Comparison of ENCODE assay signal across 26 cellular contexts in genomic region chr10:123554656-123555055, GRCh38.
"Had no signal": no experiment of that assay in that cellular context is flagged by ENCODE, and none has a peak within 500 bp of the region (broad histone marks: within the 10 kb centered on the region; RNA-seq: fewer than 3 reads in every experiment).

No MANE protein-coding gene starts in this region.

- H3K9me3 ChIP-seq: adrenal gland had no signal

- H3K4me3 ChIP-seq: adrenal gland, SK-N-MC had no signal

- H3K27ac ChIP-seq: adrenal gland, SK-N-MC had no signal

- H3K36me3 ChIP-seq: adrenal gland had no signal

- ATAC-seq: activated CD4-positive, alpha-beta T cell treated with anti-CD3 and anti-CD28 coated beads for 36 hours; Panc1; Right ventricle myocardium inferior; T-cell had no signal

- H3K4me1 ChIP-seq: adrenal gland had no signal

- DNase-seq: activated CD4-positive, alpha-beta memory T cell treated with anti-CD3 and anti-CD28 coated beads, Interleukin-2, amount 10 ng/mL, durations not matched to agents 7 days and 5 days; activated CD4-positive, alpha-beta T cell treated with anti-CD3 and anti-CD28 coated beads for 36 hours; activated CD4-positive, alpha-beta T cell treated with anti-CD3 and anti-CD28 coated beads, Interleukin-2, amount 50 U/mL, for 1 hour; activated CD4-positive, CD25-positive, alpha-beta regulatory T cell; activated CD8-positive, alpha-beta memory T cell treated with anti-CD3 and anti-CD28 coated beads, Interleukin-2, amount 50 U/mL, for 4 hours; activated naive CD4-positive, alpha-beta T cell treated with anti-CD3 and anti-CD28 coated beads, Interleukin-2, amount 50 U/mL, for 16 hours; activated naive CD8-positive, alpha-beta T cell treated with anti-CD3 and anti-CD28 coated beads, Interleukin-2, amount 10 ng/mL, durations not matched to agents 7 days and 5 days; activated T-cell treated with anti-CD3 and anti-CD28 coated beads, Interleukin-2, amount 50 U/mL, for 1 hour; adrenal gland; anterior cingulate cortex; cerebellar nuclear complex; Kasumi-1; NCI-H1105 treated with DMSO at 0.1 percent for 48 hours; NCI-H1436 treated with DMSO at 0.1 percent for 48 hours; NCI-H187; NCI-H2081; NCI-H510A treated with DMSO at 0.1 percent for 48 hours; NCI-H774; OCI-M1; RPMI8226; T-cell; T-helper 2 cell; T1000 had no signal
